ENCODE assay signal across 20 cellular contexts in the genomic region with DNA sequence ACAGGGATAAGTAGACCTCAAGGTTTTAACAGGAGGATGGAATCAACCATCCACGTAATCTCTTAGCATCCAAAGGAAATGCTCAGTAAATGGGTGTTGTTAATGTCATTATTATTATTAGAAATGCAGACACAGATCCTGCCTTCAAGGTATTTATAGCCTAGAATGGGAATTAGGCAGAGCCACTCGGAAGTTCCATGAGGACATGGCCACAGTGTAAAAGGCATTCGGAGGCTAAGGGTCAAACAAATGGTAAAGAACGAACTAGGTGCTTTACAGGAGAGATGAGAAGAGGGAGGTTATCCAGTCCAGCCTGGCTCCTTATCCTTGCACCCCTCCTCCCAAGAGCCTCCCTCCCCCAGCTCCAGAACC.
"Had no signal": no experiment of that assay in that cellular context is flagged by ENCODE, and none has a peak within 500 bp of the region (broad histone marks: within the 10 kb centered on the region; RNA-seq: fewer than 3 reads in every experiment).

No MANE protein-coding gene starts in this region.

- H3K27me3 Mint-ChIP-seq: activated CD4-positive, alpha-beta T cell treated with anti-CD3 and anti-CD28 coated beads for 36 hours; activated naive CD8-positive, alpha-beta T cell treated with anti-CD3 and anti-CD28 coated beads for 36 hours; stimulated activated naive CD8-positive, alpha-beta T cell treated with anti-CD3 and anti-CD28 coated beads, Interleukin-15, Interleukin-2, amounts not matched to agents 100 ng/mL and 50 ng/mL, for 24 hours had no signal

- H3K4me3 ChIP-seq: cardiac muscle cell, gastrocnemius medialis, psoas muscle, skin epidermis, testis, upper lobe of left lung had no signal

- ATAC-seq: activated CD4-positive, alpha-beta T cell treated with anti-CD3 and anti-CD28 coated beads for 36 hours; esophagus mucosa; naive thymus-derived CD4-positive, alpha-beta T cell had no signal

- H3K9me3 ChIP-seq: gastrocnemius medialis, psoas muscle, testis, upper lobe of left lung had no signal

- H3K4me3 Mint-ChIP-seq: activated CD4-positive, alpha-beta T cell treated with anti-CD3 and anti-CD28 coated beads for 36 hours; activated naive CD8-positive, alpha-beta T cell treated with anti-CD3 and anti-CD28 coated beads for 36 hours; activated T-helper 1 cell treated with anti-CD3 and anti-CD28 coated beads, Interleukin-12 subunit alpha, Interleukin-12 subunit beta, Interleukin-2, Interleukin-4 antibody, amounts not matched to agents 30 ng/mL and 10 ng/mL and 1 ng/mL, durations not matched to agents 14 hours and 24 hours and 36 hours; naive thymus-derived CD4-positive, alpha-beta T cell; stimulated activated naive CD8-positive, alpha-beta T cell treated with anti-CD3 and anti-CD28 coated beads, Interleukin-15, Interleukin-2, amounts not matched to agents 100 ng/mL and 50 ng/mL, for 24 hours had no signal

- H3K36me3 Mint-ChIP-seq: activated naive CD8-positive, alpha-beta T cell treated with anti-CD3 and anti-CD28 coated beads for 36 hours had no signal

- H3K27ac Mint-ChIP-seq: activated CD4-positive, alpha-beta T cell treated with anti-CD3 and anti-CD28 coated beads for 36 hours; activated naive CD8-positive, alpha-beta T cell treated with anti-CD3 and anti-CD28 coated beads for 36 hours; activated T-helper 1 cell treated with anti-CD3 and anti-CD28 coated beads, Interleukin-12 subunit alpha, Interleukin-12 subunit beta, Interleukin-2, Interleukin-4 antibody, amounts not matched to agents 30 ng/mL and 10 ng/mL and 1 ng/mL, durations not matched to agents 14 hours and 24 hours and 36 hours; naive thymus-derived CD4-positive, alpha-beta T cell; stimulated activated naive CD8-positive, alpha-beta T cell treated with anti-CD3 and anti-CD28 coated beads, Interleukin-15, Interleukin-2, amounts not matched to agents 100 ng/mL and 50 ng/mL, for 24 hours had no signal

- DNase-seq: activated CD4-positive, alpha-beta T cell treated with anti-CD3 and anti-CD28 coated beads for 36 hours; activated CD4-positive, alpha-beta T cell treated with anti-CD3 and anti-CD28 coated beads, Interleukin-2, amount 50 U/mL, for 48 hours; activated naive CD8-positive, alpha-beta T cell treated with anti-CD3 and anti-CD28 coated beads for 36 hours; activated T-cell treated with anti-CD3 and anti-CD28 coated beads for 4 hours; amniotic stem cell; gastrocnemius medialis; mesenchymal stem cell; naive thymus-derived CD4-positive, alpha-beta T cell; psoas muscle; stimulated activated CD4-positive, alpha-beta T cell treated with anti-CD3 and anti-CD28 coated beads, Interleukin-15, amount 100 ng/mL, for 24 hours; stimulated activated CD4-positive, alpha-beta T cell treated with anti-CD3 and anti-CD28 coated beads, Interleukin-2, amount 100 ng/mL, for 48 hours; SW 1271; T-helper 2 cell; testis; upper lobe of left lung had no signal

- H3K27me3 ChIP-seq: gastrocnemius medialis, testis, upper lobe of left lung had no signal

- H3K27ac ChIP-seq: cardiac muscle cell, psoas muscle, skin epidermis, testis, upper lobe of left lung had no signal

- H3K9me3 Mint-ChIP-seq: activated naive CD8-positive, alpha-beta T cell treated with anti-CD3 and anti-CD28 coated beads for 36 hours; naive thymus-derived CD4-positive, alpha-beta T cell; stimulated activated naive CD8-positive, alpha-beta T cell treated with anti-CD3 and anti-CD28 coated beads, Interleukin-15, Interleukin-2, amounts not matched to agents 100 ng/mL and 50 ng/mL, for 24 hours had no signal

- H3K36me3 ChIP-seq: cardiac muscle cell, gastrocnemius medialis, upper lobe of left lung had no signal
